ENCODE assay signal across 29 cellular contexts in the genomic region with DNA sequence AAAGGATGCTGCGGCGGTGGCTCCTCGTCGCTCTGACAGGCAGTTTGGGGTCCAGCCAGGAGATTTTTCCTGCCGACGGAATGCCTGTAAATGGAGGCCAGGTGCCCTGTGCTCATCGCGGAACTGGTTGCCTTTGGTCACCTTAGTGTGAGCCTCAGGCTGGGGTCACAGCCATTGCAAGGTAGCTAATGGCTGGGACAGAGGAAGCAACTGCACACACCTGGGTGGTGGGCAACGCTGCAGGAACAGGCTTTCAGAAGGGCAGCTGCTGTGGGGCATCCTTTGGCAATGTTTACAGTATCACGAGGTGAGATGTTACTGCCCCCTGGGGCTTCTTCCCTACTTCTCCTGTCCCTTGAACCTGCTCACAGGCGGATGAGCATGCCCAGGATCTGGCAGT.
"Had no signal": no experiment of that assay in that cellular context is flagged by ENCODE, and none has a peak within 500 bp of the region (broad histone marks: within the 10 kb centered on the region; RNA-seq: fewer than 3 reads in every experiment).

No MANE protein-coding gene starts in this region.

- H3K9me3 ChIP-seq: heart left ventricle, lower lobe of right lung, neutrophil, ovary, right atrium auricular region, right lobe of liver, stomach, testis, thyroid gland, transverse colon, upper lobe of right lung had no signal

- H3K27me3 ChIP-seq: ovary, right atrium auricular region, right lobe of liver, testis, thyroid gland, upper lobe of right lung had no signal

- H3K36me3 ChIP-seq: heart left ventricle, lower lobe of right lung, neural progenitor cell, neutrophil, ovary, right atrium auricular region, right lobe of liver, stomach, thyroid gland, transverse colon, upper lobe of right lung had no signal

- DNase-seq: heart left ventricle; hypothalamus; kidney glomerular epithelial cell; left cardiac atrium; left ventricle myocardium superior; lower lobe of right lung; mammary epithelial cell; mesenchymal stem cell; naive B cell; natural killer cell; nephron progenitor cell; occipital lobe; ovary; right lobe of liver; stimulated activated CD4-positive, alpha-beta T cell treated with anti-CD3 and anti-CD28 coated beads, Interleukin-12 subunit alpha, Interleukin-12 subunit beta, amount 100 ng/mL, for 4 hours; stimulated activated CD4-positive, alpha-beta T cell treated with anti-CD3 and anti-CD28 coated beads, Interleukin-15, amount 100 ng/mL, for 24 hours; stimulated activated CD4-positive, alpha-beta T cell treated with anti-CD3 and anti-CD28 coated beads, Interleukin-2, amount 100 ng/mL, for 24 hours; stimulated activated CD4-positive, alpha-beta T cell treated with anti-CD3 and anti-CD28 coated beads, Interleukin-4, amount 100 ng/mL, for 1 hour; stimulated activated naive B cell treated with anti-CD40 and anti-IgM and Interleukin-4, amounts not matched to agents 10 μg/mL and 1 μg/mL and 100 μg/mL, for 72 hours; stimulated activated naive CD8-positive, alpha-beta T cell treated with anti-CD3 and anti-CD28 coated beads, Interleukin-15, Interleukin-2, amounts not matched to agents 100 U/mL and 50 U/mL, for 24 hours; stomach; testis; thyroid gland; transverse colon; upper lobe of right lung had no signal

- H3K4me3 ChIP-seq: heart left ventricle, lower lobe of right lung, neural progenitor cell, ovary, right atrium auricular region, right lobe of liver, smooth muscle cell, stomach, testis, thyroid gland, transverse colon, upper lobe of right lung had no signal

- H3K4me1 ChIP-seq: lower lobe of right lung, right atrium auricular region, right lobe of liver, stomach, testis, thyroid gland, transverse colon had no signal

- H3K27ac ChIP-seq: heart left ventricle, lower lobe of right lung, neural progenitor cell, neutrophil, right atrium auricular region, right lobe of liver, stomach, testis, thyroid gland, transverse colon, upper lobe of right lung had no signal
